In the genomic region with DNA sequence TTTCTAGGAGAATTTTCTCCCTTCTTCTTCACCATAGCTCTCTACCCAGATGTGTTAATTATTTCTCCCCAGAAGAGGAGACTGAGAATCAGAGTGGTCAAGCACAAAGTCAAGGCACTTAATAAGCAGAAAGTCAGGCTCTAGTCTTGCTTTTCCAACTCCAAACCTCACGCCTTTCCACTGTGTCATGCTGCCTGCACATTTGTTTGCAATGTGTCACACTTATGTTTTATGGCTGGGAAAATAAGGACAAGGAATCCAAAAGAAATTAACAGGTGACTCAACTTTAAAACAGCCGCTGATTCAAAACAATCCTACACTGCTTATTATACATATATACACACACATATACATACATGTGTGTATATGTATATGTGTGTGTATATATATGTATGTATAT, we compare ENCODE assay signal across 16 cellular contexts.
A peak's percentile ranks its signal among the peaks of the same experiment; 100 is the strongest.
DNase-seq lines count a peak whose midpoint lies in the region; ATAC-seq, FAIRE-seq and TF ChIP-seq lines count a peak whose summit lies in the region.
"Had no signal": no experiment of that assay in that cellular context is flagged by ENCODE, and none has a peak within 500 bp of the region (broad histone marks: within the 10 kb centered on the region; RNA-seq: fewer than 3 reads in every experiment).

No MANE protein-coding gene starts in this region.

- no peaks in the 10 kb centered on the region for H4K20me1 ChIP-seq in astrocyte (ENCODE audit: insufficient read depth, low read length)

- H3K27me3 ChIP-seq in astrocyte (ENCODE audit: insufficient read depth, low read length) (no peaks in the 10 kb centered on the region), thyroid gland (no peaks in the 10 kb centered on the region), right cardiac atrium (ENCODE audit: control insufficient read depth, insufficient read depth) (no peaks in the 10 kb centered on the region)
- H3K27me3 ChIP-seq: neutrophil, suprapubic skin had no signal

- no peaks in the 10 kb centered on the region for H3K79me2 ChIP-seq in astrocyte (ENCODE audit: insufficient read depth, low read length)

- H3K4me1 ChIP-seq in astrocyte (ENCODE audit: insufficient read depth, low read length) (peaks cover 16% of the 10 kb centered on the region), thyroid gland (no peaks in the 10 kb centered on the region), right cardiac atrium (ENCODE audit: control insufficient read depth, insufficient read depth, low read length) (no peaks in the 10 kb centered on the region)
- H3K4me1 ChIP-seq: suprapubic skin had no signal

- H3K36me3 ChIP-seq in astrocyte (ENCODE audit: insufficient read depth, low read length), result no peaks in the 10 kb centered on the region
- no peaks in the 10 kb centered on the region for H3K36me3 ChIP-seq in thyroid gland
- H3K36me3 ChIP-seq: neutrophil, suprapubic skin had no signal

- H3K27ac ChIP-seq in astrocyte (ENCODE audit: low read depth, low read length) (peak overlapping the region; percentile 57), thyroid gland (no peak overlapping the region), right cardiac atrium (ENCODE audit: low read length) (no peak overlapping the region)
- H3K27ac ChIP-seq: neutrophil, suprapubic skin had no signal

- intact Hi-C loops in thyroid gland (cut with DNase I), result no loop called here
- intact Hi-C loops in right cardiac atrium (cut with DNase I), result no loop called here

- in situ Hi-C loops in ACHN (cut with HindIII; ENCODE audit: low pct_ligation_motif_present, low pct_unique_long_range_greater_than_20kb, low sequenced_read_pairs), result no loop called here

- H3K9ac ChIP-seq in astrocyte (ENCODE audit: low read length), result no peak overlapping the region

- H3K4me3 Mint-ChIP-seq in astrocyte (ENCODE audit: unreplicated experiment), result no peak overlapping the region
- H3K4me3 Mint-ChIP-seq: activated CD4-positive, alpha-beta memory T cell treated with anti-CD3 and anti-CD28 coated beads for 36 hours; B cell had no signal

- no peak overlapping the region for H3K4me2 ChIP-seq in astrocyte (ENCODE audit: low read length)

- ATAC-seq in right cardiac atrium, result no peak

- H3K9me3 Mint-ChIP-seq in astrocyte (ENCODE audit: unreplicated experiment), result no peaks in the 10 kb centered on the region
- H3K9me3 Mint-ChIP-seq: activated CD4-positive, alpha-beta memory T cell treated with anti-CD3 and anti-CD28 coated beads for 36 hours had no signal

- FAIRE-seq in astrocyte (lab: Jason Lieb, UNC), result peak; percentile 85

- no peak for TF ChIP-seq CTCF in astrocyte (IDR thresholded peaks at IDR 0.05; ENCODE audit: insufficient read depth, low read depth, low read length)
- no peak for TF ChIP-seq CTCF in thyroid gland (IDR thresholded peaks at IDR 0.05)

- peak; percentile 92 for DNase-seq in ACHN
- peak; percentile 41 for DNase-seq in HS-5 (ENCODE audit: low read depth)
- DNase-seq in astrocyte (ENCODE audit: low read depth), result peak; percentile 90
- peak; percentile 74 for DNase-seq in iris pigment epithelial cell (ENCODE audit: low read depth)
- DNase-seq in inferior parietal cortex (ENCODE audit: extremely low spot score), result no peak
- DNase-seq in thyroid gland, result no peak
- no peak for DNase-seq in NCI-H774 (lab: John Stamatoyannopoulos, UW)
- DNase-seq in right cardiac atrium, result no peak
- DNase-seq: activated CD4-positive, alpha-beta memory T cell treated with anti-CD3 and anti-CD28 coated beads for 36 hours; NCI-H146; NCI-H526; RPMI8226 had no signal

- peaks cover 15% of the 10 kb centered on the region for H3K4me1 Mint-ChIP-seq in astrocyte (ENCODE audit: low read depth, unreplicated experiment)
- H3K4me1 Mint-ChIP-seq: B cell had no signal

- H2AFZ ChIP-seq in astrocyte (ENCODE audit: low read depth, low read length), result no peak overlapping the region

- 84 to 96% methylated on average over 2 of the region's 2 CpGs for WGBS in thyroid gland, 2 donors
- 82% methylated on average over 2 of the region's 2 CpGs for WGBS in right cardiac atrium

- H3K4me3 ChIP-seq in astrocyte (ENCODE audit: insufficient read depth, low read depth, low read length) (no peak overlapping the region), thyroid gland (replicated peaks in 1 of 3) (no peak overlapping the region), right cardiac atrium (ENCODE audit: low read length) (no peak overlapping the region)
- H3K4me3 ChIP-seq: lung, suprapubic skin had no signal

- H3K27ac Mint-ChIP-seq in astrocyte (ENCODE audit: unreplicated experiment), result no peak overlapping the region
- H3K27ac Mint-ChIP-seq: activated CD4-positive, alpha-beta memory T cell treated with anti-CD3 and anti-CD28 coated beads for 36 hours; B cell had no signal

- H3K9me3 ChIP-seq in astrocyte (ENCODE audit: insufficient read depth, low read depth, low read length), result no peaks in the 10 kb centered on the region
- H3K9me3 ChIP-seq in thyroid gland, result no peaks in the 10 kb centered on the region
- H3K9me3 ChIP-seq in right cardiac atrium (ENCODE audit: control insufficient read depth, low read length), result no peaks in the 10 kb centered on the region
- H3K9me3 ChIP-seq: neutrophil, suprapubic skin had no signal

- no peaks in the 10 kb centered on the region for H3K27me3 Mint-ChIP-seq in astrocyte (ENCODE audit: low read depth, unreplicated experiment)

- no peak for TF ChIP-seq POLR2A in thyroid gland (IDR thresholded peaks at IDR 0.05)

- H3K36me3 Mint-ChIP-seq in astrocyte (ENCODE audit: low read depth, unreplicated experiment), result no peaks in the 10 kb centered on the region
- H3K36me3 Mint-ChIP-seq: activated CD4-positive, alpha-beta memory T cell treated with anti-CD3 and anti-CD28 coated beads for 36 hours had no signal

Comparison
In these comparisons a context has a peak if more than half of its experiments do, and no peak if none do; other contexts are left out.
1. DNase-seq: peak in ACHN (single experiment), HS-5 (single experiment), astrocyte (single experiment) and iris pigment epithelial cell (single experiment); none in inferior parietal cortex (single experiment), thyroid gland (0 of 2), NCI-H774 (single experiment) and right cardiac atrium (0 of 3).